In the genomic region with DNA sequence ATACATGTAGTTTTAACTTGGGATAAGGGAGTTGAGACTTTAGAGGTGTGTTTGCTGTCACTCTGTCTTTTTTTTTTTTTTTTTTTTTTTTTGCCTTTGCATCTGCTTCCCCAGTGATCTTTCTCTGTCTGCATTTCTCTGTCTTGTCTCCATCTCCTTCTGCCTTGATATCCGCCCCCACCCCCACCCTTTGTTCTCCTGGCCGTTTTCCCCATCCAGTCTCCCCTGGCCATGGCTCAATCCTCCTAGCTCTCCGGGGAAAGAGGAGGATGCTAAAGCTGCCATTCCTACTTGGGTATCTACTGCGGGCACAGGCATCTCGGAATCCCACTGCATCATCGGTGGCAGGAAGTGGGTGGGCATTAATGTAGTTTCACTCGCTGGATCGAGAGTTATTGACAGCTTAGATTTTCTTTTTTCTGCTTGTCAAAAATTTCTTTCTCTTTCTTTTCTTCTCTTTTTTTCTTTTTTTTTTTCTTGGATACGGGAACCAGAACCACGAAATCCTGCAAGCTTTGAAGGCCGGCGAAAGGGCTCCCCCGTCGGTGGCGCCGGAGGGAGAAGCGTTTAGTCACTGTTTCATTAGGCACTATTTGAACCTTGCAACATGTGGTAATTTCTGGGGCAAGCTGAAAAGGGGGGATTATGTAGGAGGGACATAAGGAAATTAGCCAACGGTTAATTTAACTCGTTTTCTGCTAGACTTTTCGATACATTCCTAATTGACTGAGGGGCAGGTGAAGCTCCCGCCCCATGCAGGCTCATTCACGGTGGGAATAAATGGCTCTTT, we compare ENCODE assay signal across 13 cellular contexts. TPM values are rescaled to one million over a fixed set of nuclear protein-coding genes. Genes with fewer than 3 reads are reported as not detected.
A peak's percentile ranks its signal among the peaks of the same experiment; 100 is the strongest.
DNase-seq lines count a peak whose midpoint lies in the region; ATAC-seq, FAIRE-seq and TF ChIP-seq lines count a peak whose summit lies in the region.
"Had no signal": no experiment of that assay in that cellular context is flagged by ENCODE, and none has a peak within 500 bp of the region (broad histone marks: within the 10 kb centered on the region; RNA-seq: fewer than 3 reads in every experiment).

No MANE protein-coding gene starts in this region.

- no peaks in the 10 kb centered on the region for H3K9me3 Mint-ChIP-seq in activated naive CD4-positive, alpha-beta T cell treated with anti-CD3 and anti-CD28 coated beads, Interleukin-2, amount 50 U/mL, for 24 hours
- H3K9me3 Mint-ChIP-seq in activated naive CD4-positive, alpha-beta T cell treated with anti-CD3 and anti-CD28 coated beads, Interleukin-2, amount 10 ng/mL, durations not matched to agents 7 days and 5 days: no peaks in the 10 kb centered on the region
- H3K9me3 Mint-ChIP-seq in astrocyte (ENCODE audit: unreplicated experiment): no peaks in the 10 kb centered on the region

- peak overlapping the region; percentile 82 for H3K4me3 Mint-ChIP-seq in activated naive CD4-positive, alpha-beta T cell treated with anti-CD3 and anti-CD28 coated beads, Interleukin-2, amount 50 U/mL, for 24 hours
- no peak overlapping the region for H3K4me3 Mint-ChIP-seq in activated naive CD4-positive, alpha-beta T cell treated with anti-CD3 and anti-CD28 coated beads, Interleukin-2, amount 10 ng/mL, durations not matched to agents 7 days and 5 days
- H3K4me3 Mint-ChIP-seq in astrocyte (ENCODE audit: unreplicated experiment): peak overlapping the region; percentile 18

- no peak for DNase-seq in activated naive CD4-positive, alpha-beta T cell treated with anti-CD3 and anti-CD28 coated beads, Interleukin-2, amount 10 ng/mL, durations not matched to agents 7 days and 5 days
- DNase-seq in astrocyte (ENCODE audit: low read depth) (no peak), iPS-NIHi7 (ENCODE audit: extremely low spot score) (peak; percentile 29), esophagus muscularis mucosa (ENCODE audit: extremely low spot score) (no peak), frontal cortex (ENCODE audit: low spot score in 2 of 2) (no peak)
- DNase-seq: activated CD8-positive, alpha-beta memory T cell treated with anti-CD3 and anti-CD28 coated beads, Interleukin-2, amount 50 U/mL, for 48 hours; central memory CD4-positive, alpha-beta T cell; NCI-H345 had no signal

- CTCF ChIA-PET in activated naive CD4-positive, alpha-beta T cell treated with anti-CD3 and anti-CD28 coated beads, Interleukin-2, amount 10 ng/mL, durations not matched to agents 7 days and 5 days (lab: Charles Lee): interaction anchor here (0.7 to 3.9 kb wide), 3 partner anchors 125 to 468 kb away, joined by 3 to 15 read pairs (median 13); no protein-coding TSS in a partner anchor

- TF ChIP-seq POLR2A in esophagus muscularis mucosa (IDR thresholded peaks at IDR 0.05; ENCODE audit: low read depth) (no peak), gastroesophageal sphincter (IDR thresholded peaks at IDR 0.05) (no peak)

- H3K27ac ChIP-seq in astrocyte (ENCODE audit: low read depth, low read length): no peak overlapping the region
- no peak overlapping the region for H3K27ac ChIP-seq in thymus (ENCODE audit: low read depth)
- no peak overlapping the region for H3K27ac ChIP-seq in esophagus muscularis mucosa (replicated peaks in 1 of 4)
- no peak overlapping the region for H3K27ac ChIP-seq in gastroesophageal sphincter
- H3K27ac ChIP-seq: neutrophil, RWPE1 had no signal

- peaks cover 36% of the 10 kb centered on the region for H3K4me1 Mint-ChIP-seq in activated naive CD4-positive, alpha-beta T cell treated with anti-CD3 and anti-CD28 coated beads, Interleukin-2, amount 50 U/mL, for 24 hours
- H3K4me1 Mint-ChIP-seq in activated naive CD4-positive, alpha-beta T cell treated with anti-CD3 and anti-CD28 coated beads, Interleukin-2, amount 10 ng/mL, durations not matched to agents 7 days and 5 days: peaks cover 18% of the 10 kb centered on the region
- H3K4me1 Mint-ChIP-seq in astrocyte (ENCODE audit: low read depth, unreplicated experiment): peaks cover 18% of the 10 kb centered on the region

- no peaks in the 10 kb centered on the region for H3K36me3 Mint-ChIP-seq in activated naive CD4-positive, alpha-beta T cell treated with anti-CD3 and anti-CD28 coated beads, Interleukin-2, amount 50 U/mL, for 24 hours
- no peaks in the 10 kb centered on the region for H3K36me3 Mint-ChIP-seq in activated naive CD4-positive, alpha-beta T cell treated with anti-CD3 and anti-CD28 coated beads, Interleukin-2, amount 10 ng/mL, durations not matched to agents 7 days and 5 days
- no peaks in the 10 kb centered on the region for H3K36me3 Mint-ChIP-seq in astrocyte (ENCODE audit: low read depth, unreplicated experiment)

- H3K27me3 ChIP-seq in astrocyte (ENCODE audit: insufficient read depth, low read length) (peaks cover 77% of the 10 kb centered on the region), thymus (ENCODE audit: control insufficient read depth, insufficient read depth) (peaks cover 87% of the 10 kb centered on the region), esophagus muscularis mucosa (peaks cover 0 to 84% (median 36%) of the 10 kb centered on the region in 4 donors), gastroesophageal sphincter (peaks cover 98% of the 10 kb centered on the region)

- no peak overlapping the region for H3K9ac ChIP-seq in astrocyte (ENCODE audit: low read length)

- TF ChIP-seq CTCF in astrocyte (IDR thresholded peaks at IDR 0.05; ENCODE audit: insufficient read depth, low read depth, low read length) (no peak), esophagus muscularis mucosa (IDR thresholded peaks at IDR 0.05) (no peak), gastroesophageal sphincter (IDR thresholded peaks at IDR 0.05) (no peak)

- peaks cover 66% of the 10 kb centered on the region for H3K27me3 Mint-ChIP-seq in activated naive CD4-positive, alpha-beta T cell treated with anti-CD3 and anti-CD28 coated beads, Interleukin-2, amount 50 U/mL, for 24 hours
- peaks cover 84% of the 10 kb centered on the region for H3K27me3 Mint-ChIP-seq in activated naive CD4-positive, alpha-beta T cell treated with anti-CD3 and anti-CD28 coated beads, Interleukin-2, amount 10 ng/mL, durations not matched to agents 7 days and 5 days
- H3K27me3 Mint-ChIP-seq in astrocyte (ENCODE audit: low read depth, unreplicated experiment): peaks cover 49% of the 10 kb centered on the region

- H3K4me1 ChIP-seq in astrocyte (ENCODE audit: insufficient read depth, low read length) (peaks cover 16% of the 10 kb centered on the region), thymus (ENCODE audit: control insufficient read depth, insufficient read depth, low read length) (peaks cover 5% of the 10 kb centered on the region), esophagus muscularis mucosa (peaks cover 13 to 31% (median 27%) of the 10 kb centered on the region in 4 donors), gastroesophageal sphincter (peaks cover 0 to 32% (median 12%) of the 10 kb centered on the region in 3 donors)

- H2AFZ ChIP-seq in astrocyte (ENCODE audit: low read depth, low read length): peak overlapping the region; percentile 45

- H3K27ac Mint-ChIP-seq in activated naive CD4-positive, alpha-beta T cell treated with anti-CD3 and anti-CD28 coated beads, Interleukin-2, amount 50 U/mL, for 24 hours: peak overlapping the region; percentile 12
- no peak overlapping the region for H3K27ac Mint-ChIP-seq in activated naive CD4-positive, alpha-beta T cell treated with anti-CD3 and anti-CD28 coated beads, Interleukin-2, amount 10 ng/mL, durations not matched to agents 7 days and 5 days
- no peak overlapping the region for H3K27ac Mint-ChIP-seq in astrocyte (ENCODE audit: unreplicated experiment)

- TF ChIP-seq EP300 in esophagus muscularis mucosa (IDR thresholded peaks at IDR 0.05) (no peak), gastroesophageal sphincter (IDR thresholded peaks at IDR 0.05) (no peak)

- WGBS in thymus: 8% methylated on average over 22 of the region's 22 CpGs
- 31% methylated on average over 22 of the region's 22 CpGs for WGBS in esophagus muscularis mucosa
- 19 to 22% methylated on average over 7 to 13 of the region's 22 CpGs for WGBS in gastroesophageal sphincter (ENCODE audit: low coverage in 1 of 2), 2 donors

- H3K36me3 ChIP-seq in astrocyte (ENCODE audit: insufficient read depth, low read length) (no peaks in the 10 kb centered on the region), thymus (ENCODE audit: control insufficient read depth, insufficient read depth) (no peaks in the 10 kb centered on the region), esophagus muscularis mucosa (no peaks in the 10 kb centered on the region), gastroesophageal sphincter (no peaks in the 10 kb centered on the region)
- H3K36me3 ChIP-seq: neutrophil had no signal

- FAIRE-seq in astrocyte (lab: Jason Lieb, UNC) (no peak), frontal cortex (lab: Jason Lieb, UNC) (no peak)

- peak overlapping the region; percentile 34 for H3K4me3 ChIP-seq in astrocyte (ENCODE audit: insufficient read depth, low read depth, low read length)
- H3K4me3 ChIP-seq in thymus (ENCODE audit: low read length): peak overlapping the region; percentile 28
- H3K4me3 ChIP-seq in esophagus muscularis mucosa: no peak overlapping the region
- H3K4me3 ChIP-seq in gastroesophageal sphincter: no peak overlapping the region

- no peaks in the 10 kb centered on the region for H3K79me2 ChIP-seq in astrocyte (ENCODE audit: insufficient read depth, low read length)

- no peaks in the 10 kb centered on the region for H4K20me1 ChIP-seq in astrocyte (ENCODE audit: insufficient read depth, low read length)

- ATAC-seq in gastroesophageal sphincter: no peak

- intact Hi-C loops in esophagus muscularis mucosa (cut with DNase I): no loop called here

- H3K9me3 ChIP-seq in astrocyte (ENCODE audit: insufficient read depth, low read depth, low read length) (no peaks in the 10 kb centered on the region), thymus (ENCODE audit: control insufficient read depth) (no peaks in the 10 kb centered on the region), esophagus muscularis mucosa (no peaks in the 10 kb centered on the region), gastroesophageal sphincter (no peaks in the 10 kb centered on the region)
- H3K9me3 ChIP-seq: neutrophil had no signal

- peak overlapping the region; percentile 84 for H3K4me2 ChIP-seq in astrocyte (ENCODE audit: low read length)

RNA-seq across cellular contexts. Expression of gene GSX2, which starts 8.2 kb away (rescaled TPM):
- total RNA-seq in astrocyte (1.1 and 1.7 TPM in 2 replicates), esophagus muscularis mucosa (not detected), frontal cortex (3.3 TPM), gastroesophageal sphincter (not detected)
- polyA plus RNA-seq in thymus: 0.14 TPM

RNA-seq across cellular contexts. Expression of gene CHIC2, which starts 43.7 kb away (rescaled TPM):
- total RNA-seq in astrocyte: 38.2 and 40.6 TPM in 2 replicates
- 25.9 TPM for polyA plus RNA-seq in thymus
- 10 to 100 TPM; 29.8 to 40.4 (median 33.6) TPM for total RNA-seq in esophagus muscularis mucosa
- 49.7 TPM for total RNA-seq in frontal cortex
- total RNA-seq in gastroesophageal sphincter: 10 to 100 TPM; 25.0 to 37.7 (median 29.2) TPM

Comparison
In these comparisons a context has a peak if more than half of its experiments do, and no peak if none do; other contexts are left out.
1. H3K4me3 ChIP-seq: peak in astrocyte (single experiment) and thymus (single experiment); none in esophagus muscularis mucosa (0 of 4) and gastroesophageal sphincter (0 of 2).